ENCODE assay signal across 17 cellular contexts in genomic region chr2:32376756-32377155, GRCh38.
"Had no signal": no experiment of that assay in that cellular context is flagged by ENCODE, and none has a peak within 500 bp of the region (broad histone marks: within the 10 kb centered on the region; RNA-seq: fewer than 3 reads in every experiment).

No MANE protein-coding gene starts in this region.

- DNase-seq: activated CD4-positive, alpha-beta T cell treated with anti-CD3 and anti-CD28 coated beads, Interleukin-2, amount 50 U/mL, for 48 hours; activated CD8-positive, alpha-beta memory T cell treated with anti-CD3 and anti-CD28 coated beads, Interleukin-2, amount 10 ng/mL, durations not matched to agents 7 days and 5 days; activated naive CD4-positive, alpha-beta T cell treated with anti-CD3 and anti-CD28 coated beads, Interleukin-2, amount 10 ng/mL, durations not matched to agents 7 days and 5 days; activated T-cell treated with anti-CD3 and anti-CD28 coated beads, Interleukin-2, amount 50 U/mL, for 1 hour; adrenal gland; dorsolateral prefrontal cortex; left cardiac atrium; naive thymus-derived CD8-positive, alpha-beta T cell; posterior cingulate gyrus; stimulated activated CD4-positive, alpha-beta T cell treated with anti-CD3 and anti-CD28 coated beads, Interleukin-15, amount 100 ng/mL, for 24 hours; stimulated activated CD4-positive, alpha-beta T cell treated with anti-CD3 and anti-CD28 coated beads, Interleukin-4, amount 100 ng/mL, for 1 hour; stimulated activated naive CD4-positive, alpha-beta T cell; tibial artery; uterus had no signal

- H3K27me3 ChIP-seq: adrenal gland, cardiac muscle cell, dorsolateral prefrontal cortex, gastroesophageal sphincter, tibial artery, uterus had no signal

- ATAC-seq: activated CD8-positive, alpha-beta memory T cell treated with anti-CD3 and anti-CD28 coated beads, Interleukin-2, amount 10 ng/mL, durations not matched to agents 7 days and 5 days; gastroesophageal sphincter; left cardiac atrium; naive thymus-derived CD8-positive, alpha-beta T cell had no signal

- H3K36me3 ChIP-seq: uterus had no signal

- H3K4me3 Mint-ChIP-seq: activated CD8-positive, alpha-beta memory T cell treated with anti-CD3 and anti-CD28 coated beads, Interleukin-2, amount 10 ng/mL, durations not matched to agents 7 days and 5 days; activated naive CD4-positive, alpha-beta T cell treated with anti-CD3 and anti-CD28 coated beads, Interleukin-2, amount 10 ng/mL, durations not matched to agents 7 days and 5 days had no signal

- H3K9me3 Mint-ChIP-seq: activated naive CD4-positive, alpha-beta T cell treated with anti-CD3 and anti-CD28 coated beads, Interleukin-2, amount 10 ng/mL, durations not matched to agents 7 days and 5 days had no signal

- H3K27me3 Mint-ChIP-seq: activated CD8-positive, alpha-beta memory T cell treated with anti-CD3 and anti-CD28 coated beads, Interleukin-2, amount 10 ng/mL, durations not matched to agents 7 days and 5 days; activated naive CD4-positive, alpha-beta T cell treated with anti-CD3 and anti-CD28 coated beads, Interleukin-2, amount 10 ng/mL, durations not matched to agents 7 days and 5 days; naive thymus-derived CD8-positive, alpha-beta T cell had no signal

- H3K4me3 ChIP-seq: adrenal gland, cardiac muscle cell, dorsolateral prefrontal cortex, gastroesophageal sphincter, tibial artery, uterus had no signal

- H3K27ac ChIP-seq: adrenal gland, cardiac muscle cell, dorsolateral prefrontal cortex, gastroesophageal sphincter, tibial artery, uterus, VCaP had no signal

- H3K27ac Mint-ChIP-seq: activated naive CD4-positive, alpha-beta T cell treated with anti-CD3 and anti-CD28 coated beads, Interleukin-2, amount 10 ng/mL, durations not matched to agents 7 days and 5 days had no signal

- H3K9me3 ChIP-seq: adrenal gland, gastroesophageal sphincter, tibial artery, uterus had no signal
